30 cellular contexts compared by ENCODE assay signal in the genomic region with DNA sequence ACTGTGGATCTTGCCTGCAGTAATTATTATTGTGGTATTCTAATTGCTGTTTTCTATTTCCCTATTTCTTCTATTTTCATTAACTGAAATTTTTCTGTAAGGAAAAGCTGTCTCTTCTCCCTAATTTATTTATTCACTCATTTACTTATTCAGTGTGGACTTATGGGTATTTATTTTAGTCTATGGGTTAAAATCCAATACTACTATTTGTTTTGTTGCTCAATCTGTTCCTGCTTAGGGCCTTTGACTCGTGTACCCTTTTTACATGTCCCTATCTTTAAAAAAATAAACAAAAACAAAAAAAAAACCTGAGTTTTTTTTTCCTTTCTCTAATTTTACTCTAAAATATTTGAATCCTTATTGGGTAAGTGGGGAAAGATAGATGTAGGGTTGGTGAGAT.
DNase-seq lines count a peak whose midpoint lies in the region; ATAC-seq, FAIRE-seq and TF ChIP-seq lines count a peak whose summit lies in the region.
"Had no signal": no experiment of that assay in that cellular context is flagged by ENCODE, and none has a peak within 500 bp of the region (broad histone marks: within the 10 kb centered on the region; RNA-seq: fewer than 3 reads in every experiment).

No MANE protein-coding gene starts in this region.

- 72% methylated on average over 1 of the region's 1 CpG for WGBS in A549 (ENCODE audit: missing lambda C conversion rate)
- 17% methylated on average over 1 of the region's 1 CpG for WGBS in right lobe of liver (ENCODE audit: insufficient coverage, low coverage, low lambda C conversion rate, missing lambda C conversion rate)
- 68 to 87% (median 81%) methylated on average over 1 of the region's 1 CpG for WGBS in psoas muscle, 3 donors

- TF ChIP-seq CTCF in A549 (IDR thresholded peaks at IDR 0.05) (no peak), WERI-Rb-1 (IDR thresholded peaks at IDR 0.05; ENCODE audit: low read depth, low read length) (no peak), right lobe of liver (IDR thresholded peaks at IDR 0.05) (no peak), psoas muscle (IDR thresholded peaks at IDR 0.05) (no peak), Peyer's patch (IDR thresholded peaks at IDR 0.05) (no peak)

- peaks cover 21% of the 10 kb centered on the region for H3K4me1 ChIP-seq in A549
- peaks cover 0 to 42% (median 12%) of the 10 kb centered on the region in 4 donors for H3K4me1 ChIP-seq in right lobe of liver
- peaks cover 33% of the 10 kb centered on the region for H3K4me1 ChIP-seq in psoas muscle
- H3K4me1 ChIP-seq in Peyer's patch: peaks cover 0 to 18% (median 0%) of the 10 kb centered on the region in 4 donors
- H3K4me1 ChIP-seq: colonic mucosa, testis, uterus had no signal

- TF ChIP-seq RAD21 in A549 (conservative IDR thresholded peaks at IDR 0.05 in 1 of 2, IDR thresholded peaks at IDR 0.05 in 1 of 2): no peak

- H3K27me3 Mint-ChIP-seq in activated naive CD4-positive, alpha-beta T cell treated with anti-CD3 and anti-CD28 coated beads, Interleukin-2, amount 10 ng/mL, durations not matched to agents 7 days and 5 days: no peaks in the 10 kb centered on the region
- H3K27me3 Mint-ChIP-seq: activated CD8-positive, alpha-beta T cell treated with anti-CD3 and anti-CD28 coated beads for 36 hours; activated naive CD8-positive, alpha-beta T cell; T-helper 17 cell had no signal

- no peaks in the 10 kb centered on the region for H3K9me3 Mint-ChIP-seq in activated naive CD4-positive, alpha-beta T cell treated with anti-CD3 and anti-CD28 coated beads, Interleukin-2, amount 10 ng/mL, durations not matched to agents 7 days and 5 days
- H3K9me3 Mint-ChIP-seq: activated CD8-positive, alpha-beta T cell treated with anti-CD3 and anti-CD28 coated beads for 36 hours; CD8-positive, alpha-beta T cell had no signal

- TF ChIP-seq POLR2A in A549 (IDR thresholded peaks at IDR 0.05; ENCODE audit: low read length): no peak
- no peak for TF ChIP-seq POLR2A in right lobe of liver (IDR thresholded peaks at IDR 0.05)
- no peak for TF ChIP-seq POLR2A in Peyer's patch (IDR thresholded peaks at IDR 0.05)

- DNase-seq in A549 (ENCODE audit: low read depth in 1 of 2, low spot score in 1 of 2) (no peak), WERI-Rb-1 (no peak), right lobe of liver (no peak), psoas muscle (no peak), NCI-H1048 (lab: John Stamatoyannopoulos, UW) (no peak), Peyer's patch (no peak)
- DNase-seq in activated naive CD4-positive, alpha-beta T cell treated with anti-CD3 and anti-CD28 coated beads, Interleukin-2, amount 10 ng/mL, durations not matched to agents 7 days and 5 days: no peak
- DNase-seq: activated CD8-positive, alpha-beta memory T cell treated with anti-CD3 and anti-CD28 coated beads, Interleukin-2, amount 50 U/mL, for 48 hours; activated CD8-positive, alpha-beta T cell treated with anti-CD3 and anti-CD28 coated beads for 36 hours; aorta; CD8-positive, alpha-beta T cell; colonic mucosa; effector CD8-positive, alpha-beta T cell; glutamatergic neuron; H7; Kasumi-1; left ventricle myocardium inferior; NCI-H2081 treated with DMSO at 0.1 percent for 48 hours; nucleus accumbens; PC-9; stimulated activated CD4-positive, alpha-beta T cell treated with anti-CD3 and anti-CD28 coated beads, Interleukin-1b, Interleukin-23, amount 100 ng/mL, for 48 hours; stimulated activated naive CD8-positive, alpha-beta T cell treated with anti-CD3 and anti-CD28 coated beads, Interleukin-15, Interleukin-2, amounts not matched to agents 100 U/mL and 50 U/mL, for 24 hours; T-helper 17 cell; testis; uterus had no signal

- no peak overlapping the region for H3K4me3 Mint-ChIP-seq in activated naive CD4-positive, alpha-beta T cell treated with anti-CD3 and anti-CD28 coated beads, Interleukin-2, amount 10 ng/mL, durations not matched to agents 7 days and 5 days
- H3K4me3 Mint-ChIP-seq: activated CD8-positive, alpha-beta T cell treated with anti-CD3 and anti-CD28 coated beads for 36 hours; activated naive CD8-positive, alpha-beta T cell; CD8-positive, alpha-beta T cell; T-helper 17 cell had no signal

- no peaks in the 10 kb centered on the region for H3K36me3 Mint-ChIP-seq in activated naive CD4-positive, alpha-beta T cell treated with anti-CD3 and anti-CD28 coated beads, Interleukin-2, amount 10 ng/mL, durations not matched to agents 7 days and 5 days
- H3K36me3 Mint-ChIP-seq: activated naive CD8-positive, alpha-beta T cell; CD8-positive, alpha-beta T cell had no signal

- H3K9me3 ChIP-seq in A549 (no peaks in the 10 kb centered on the region; the same call in 2 of the 3 replicates), WERI-Rb-1 (ENCODE audit: severe bottlenecking) (peaks cover 3% of the 10 kb centered on the region), right lobe of liver (no peaks in the 10 kb centered on the region), psoas muscle (no peaks in the 10 kb centered on the region), Peyer's patch (no peaks in the 10 kb centered on the region)
- H3K9me3 ChIP-seq: colonic mucosa, left ventricle myocardium inferior, testis, uterus had no signal

- POLR2A ChIA-PET in A549 (lab: Yijun Ruan, JAX): interaction anchor here (0.5 to 0.7 kb wide), 2 partner anchors 14 to 99 kb away, joined by 3 to 6 read pairs; no protein-coding TSS in a partner anchor

- no peaks in the 10 kb centered on the region for H3K27me3 ChIP-seq in WERI-Rb-1 (ENCODE audit: insufficient read depth, low read depth, severe bottlenecking)
- peaks cover 0 to 2% of the 10 kb centered on the region in 2 donors for H3K27me3 ChIP-seq in right lobe of liver
- no peaks in the 10 kb centered on the region for H3K27me3 ChIP-seq in psoas muscle (ENCODE audit: insufficient read depth in 3 of 3, low read length in 2 of 3)
- H3K27me3 ChIP-seq in Peyer's patch: no peaks in the 10 kb centered on the region
- H3K27me3 ChIP-seq: cardiac muscle cell, colonic mucosa, testis, uterus had no signal

- no peak for TF ChIP-seq EP300 in A549 (IDR thresholded peaks at IDR 0.05)

- no peak overlapping the region for H3K27ac Mint-ChIP-seq in activated naive CD4-positive, alpha-beta T cell treated with anti-CD3 and anti-CD28 coated beads, Interleukin-2, amount 10 ng/mL, durations not matched to agents 7 days and 5 days
- H3K27ac Mint-ChIP-seq: activated CD8-positive, alpha-beta T cell treated with anti-CD3 and anti-CD28 coated beads for 36 hours; activated naive CD8-positive, alpha-beta T cell; CD8-positive, alpha-beta T cell; T-helper 17 cell had no signal

- FAIRE-seq in A549 (lab: Jason Lieb, UNC): no peak
- FAIRE-seq: A204.1, GM18507 had no signal

- H3K4me3 ChIP-seq in A549 (no peak overlapping the region), WERI-Rb-1 (ENCODE audit: low read depth, low read length) (no peak overlapping the region), right lobe of liver (no peak overlapping the region), psoas muscle (no peak overlapping the region), Peyer's patch (no peak overlapping the region)
- H3K4me3 ChIP-seq: cardiac muscle cell, colonic mucosa, left ventricle myocardium inferior, PC-9, testis, uterus had no signal

- H3K36me3 ChIP-seq in WERI-Rb-1 (no peaks in the 10 kb centered on the region), right lobe of liver (no peaks in the 10 kb centered on the region), psoas muscle (ENCODE audit: insufficient read depth in 1 of 2, low read depth in 1 of 2) (no peaks in the 10 kb centered on the region), Peyer's patch (no peaks in the 10 kb centered on the region)
- H3K36me3 ChIP-seq: cardiac muscle cell, colonic mucosa, left ventricle myocardium inferior, uterus had no signal

- intact Hi-C loops in right lobe of liver (cut with DNase I): no loop called here
- intact Hi-C loops in psoas muscle (cut with DNase I): no loop called here

- peak overlapping the region; percentile 15; the same call in 1 of the 3 replicates for H3K4me2 ChIP-seq in A549
- H3K4me2 ChIP-seq: PC-9 had no signal

- CTCF ChIA-PET in A549 (lab: Yijun Ruan, JAX): interaction anchor here (0.6 to 1.1 kb wide), 2 partner anchors 10 to 67 kb away, joined by 3 read pairs; no protein-coding TSS in a partner anchor
- CTCF ChIA-PET in activated naive CD4-positive, alpha-beta T cell treated with anti-CD3 and anti-CD28 coated beads, Interleukin-2, amount 10 ng/mL, durations not matched to agents 7 days and 5 days (lab: Charles Lee): no interaction called here

- peak overlapping the region; percentile 75 to 79 for H3K27ac ChIP-seq in A549
- H3K27ac ChIP-seq in WERI-Rb-1: peak overlapping the region; percentile 76
- H3K27ac ChIP-seq in right lobe of liver: peak overlapping the region; percentile 5 to 22 (median 8)
- H3K27ac ChIP-seq in psoas muscle: peak overlapping the region; percentile 84
- no peak overlapping the region for H3K27ac ChIP-seq in Peyer's patch
- H3K27ac ChIP-seq: cardiac muscle cell, colonic mucosa, PC-9, testis, uterus had no signal

- no peaks in the 10 kb centered on the region for H3K4me1 Mint-ChIP-seq in activated naive CD4-positive, alpha-beta T cell treated with anti-CD3 and anti-CD28 coated beads, Interleukin-2, amount 10 ng/mL, durations not matched to agents 7 days and 5 days
- H3K4me1 Mint-ChIP-seq: T-helper 17 cell had no signal

- ATAC-seq in A549 (no peak), right lobe of liver (peak; percentile 73 to 92 (median 78)), psoas muscle (no peak), HG02840 (IDR thresholded peaks at IDR 0.05; ENCODE audit: low FRiP score, unreplicated experiment) (no peak)
- ATAC-seq: activated CD8-positive, alpha-beta T cell treated with anti-CD3 and anti-CD28 coated beads for 36 hours; CD8-positive, alpha-beta T cell; stimulated activated naive CD8-positive, alpha-beta T cell treated with anti-CD3 and anti-CD28 coated beads, Interleukin-15, Interleukin-2, amounts not matched to agents 100 U/mL and 50 U/mL, for 24 hours; T-helper 17 cell had no signal

TF ChIP-seq in A549, 52 proteins besides CTCF, POLR2A, EP300 and RAD21 (continues in another document):
- TF ChIP-seq NPAS2 (CRISPR knock-in tag; IDR thresholded peaks at IDR 0.05; ENCODE audit: borderline replicate concordance): no peak
- no peak for TF ChIP-seq TFCP2L1 (CRISPR knock-in tag; IDR thresholded peaks at IDR 0.05)
- TF ChIP-seq, protein P1, sequence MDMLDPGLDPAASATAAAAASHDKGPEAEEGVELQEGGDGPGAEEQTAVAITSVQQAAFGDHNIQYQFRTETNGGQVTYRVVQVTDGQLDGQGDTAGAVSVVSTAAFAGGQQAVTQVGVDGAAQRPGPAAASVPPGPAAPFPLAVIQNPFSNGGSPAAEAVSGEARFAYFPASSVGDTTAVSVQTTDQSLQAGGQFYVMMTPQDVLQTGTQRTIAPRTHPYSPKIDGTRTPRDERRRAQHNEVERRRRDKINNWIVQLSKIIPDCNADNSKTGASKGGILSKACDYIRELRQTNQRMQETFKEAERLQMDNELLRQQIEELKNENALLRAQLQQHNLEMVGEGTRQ (IDR thresholded peaks at IDR 0.05): no peak
- TF ChIP-seq, protein P2, sequence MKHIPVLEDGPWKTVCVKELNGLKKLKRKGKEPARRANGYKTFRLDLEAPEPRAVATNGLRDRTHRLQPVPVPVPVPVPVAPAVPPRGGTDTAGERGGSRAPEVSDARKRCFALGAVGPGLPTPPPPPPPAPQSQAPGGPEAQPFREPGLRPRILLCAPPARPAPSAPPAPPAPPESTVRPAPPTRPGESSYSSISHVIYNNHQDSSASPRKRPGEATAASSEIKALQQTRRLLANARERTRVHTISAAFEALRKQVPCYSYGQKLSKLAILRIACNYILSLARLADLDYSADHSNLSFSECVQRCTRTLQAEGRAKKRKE (CRISPR knock-in tag; IDR thresholded peaks at IDR 0.05; ENCODE audit: low read depth): no peak

Comparison
In these comparisons a context has a peak if more than half of its experiments do, and no peak if none do; other contexts are left out.
1. ATAC-seq: peak in right lobe of liver (4 of 4); none in A549 (0 of 2), psoas muscle (0 of 4) and HG02840 (single experiment).
2. H3K27ac ChIP-seq: peak in A549 (2 of 2), WERI-Rb-1 (single experiment), right lobe of liver (3 of 3) and psoas muscle (single experiment); none in Peyer's patch (0 of 4).